Comparison of ENCODE assay signal across 9 cellular contexts in the genomic region with DNA sequence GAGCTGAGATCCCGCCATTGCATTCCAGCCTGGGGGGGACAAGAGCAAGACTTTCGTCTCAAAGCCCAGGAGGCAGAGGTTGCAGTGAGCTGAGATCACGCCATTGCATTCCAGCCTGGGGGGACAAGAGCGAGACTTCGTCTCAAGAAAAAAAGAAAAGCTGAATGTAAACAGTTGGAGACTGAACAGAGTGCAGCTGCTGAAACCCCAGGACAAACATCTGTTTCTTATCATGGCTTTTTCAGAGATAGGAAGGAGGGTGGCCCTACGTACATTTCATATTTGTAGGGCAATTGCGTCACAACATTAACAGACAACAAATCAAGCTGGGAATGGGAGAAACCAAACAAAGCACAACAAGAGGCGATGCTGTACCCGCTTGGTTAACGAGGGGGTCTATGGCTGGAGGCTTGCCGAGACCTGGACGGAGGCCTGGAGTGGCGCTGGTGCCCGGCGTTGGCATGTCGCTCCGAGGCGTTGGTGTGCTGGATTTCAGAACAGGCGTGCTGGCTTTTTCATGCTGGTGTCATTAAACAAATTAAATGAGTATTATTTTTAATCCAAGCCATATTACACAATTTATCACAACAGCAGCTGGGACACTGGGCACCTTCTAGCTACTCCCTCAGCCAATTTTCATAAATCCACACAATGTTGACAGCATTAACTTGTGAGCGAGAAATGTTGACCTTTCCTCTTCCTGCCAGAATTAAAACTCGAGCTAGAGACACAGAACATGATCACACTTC.
A peak's percentile ranks its signal among the peaks of the same experiment; 100 is the strongest.
DNase-seq lines count a peak whose midpoint lies in the region; ATAC-seq and TF ChIP-seq lines count a peak whose summit lies in the region.
"Had no signal": no experiment of that assay in that cellular context is flagged by ENCODE, and none has a peak within 500 bp of the region (broad histone marks: within the 10 kb centered on the region; RNA-seq: fewer than 3 reads in every experiment).

No MANE protein-coding gene starts in this region.

- H2AK5ac ChIP-seq in mesenchymal stem cell (ENCODE audit: low read length, severe bottlenecking) = no peak overlapping the region

- no peaks in the 10 kb centered on the region for H3K79me2 ChIP-seq in Karpas-422 (ENCODE audit: low read length)

- H2BK120ac ChIP-seq in mesenchymal stem cell (ENCODE audit: low read depth, low read length) = no peak overlapping the region

- peaks cover 21% of the 10 kb centered on the region for H3K36me3 ChIP-seq in SJSA1
- H3K36me3 ChIP-seq in esophagus squamous epithelium = peaks cover 0 to 94% (median 5%) of the 10 kb centered on the region in 3 donors
- peaks cover 38 to 56% of the 10 kb centered on the region in 2 experiments for H3K36me3 ChIP-seq in mesenchymal stem cell (ENCODE audit: control insufficient read depth in 1 of 2, insufficient read depth in 2 of 2, low read depth in 1 of 2, low read length in 2 of 2)
- peaks cover 0 to 69% (median 18%) of the 10 kb centered on the region in 4 donors for H3K36me3 ChIP-seq in upper lobe of left lung
- H3K36me3 ChIP-seq in Karpas-422 (ENCODE audit: insufficient read depth, low read length) = no peaks in the 10 kb centered on the region

- H3K27me3 ChIP-seq in SJSA1 (replicated peaks) = no peaks in the 10 kb centered on the region
- H3K27me3 ChIP-seq in esophagus squamous epithelium = no peaks in the 10 kb centered on the region
- H3K27me3 ChIP-seq in mesenchymal stem cell (ENCODE audit: control insufficient read depth in 1 of 2, insufficient read depth in 1 of 2, low read length in 2 of 2) = no peaks in the 10 kb centered on the region
- no peaks in the 10 kb centered on the region for H3K27me3 ChIP-seq in upper lobe of left lung
- no peaks in the 10 kb centered on the region for H3K27me3 ChIP-seq in Karpas-422 (ENCODE audit: low read length)

- DNase-seq in SJSA1 (ENCODE audit: low read depth in 1 of 2, low spot score in 2 of 2) (peak; percentile 66 to 89), esophagus squamous epithelium (lab: John Stamatoyannopoulos, UW) (no peak), mesenchymal stem cell (peak; percentile 97), upper lobe of left lung (peak in 1 of 2 donors; percentile 87), Karpas-422 (no peak), SIG-M5 treated with dmso at 0.1 percent for 504 hours (lab: John Stamatoyannopoulos, UW; ENCODE audit: unreplicated experiment) (no peak), CD1c-positive myeloid dendritic cell (ENCODE audit: extremely low spot score) (no peak)
- DNase-seq: NCI-H2029 had no signal

- H3K9me3 ChIP-seq in SJSA1 (replicated peaks) (no peaks in the 10 kb centered on the region), esophagus squamous epithelium (no peaks in the 10 kb centered on the region), mesenchymal stem cell (ENCODE audit: control insufficient read depth, low read length) (no peaks in the 10 kb centered on the region), upper lobe of left lung (no peaks in the 10 kb centered on the region), Karpas-422 (ENCODE audit: low read length) (peaks cover 14% of the 10 kb centered on the region)

- no peak for TF ChIP-seq CTCF in esophagus squamous epithelium (IDR thresholded peaks at IDR 0.05)
- TF ChIP-seq CTCF in upper lobe of left lung (IDR thresholded peaks at IDR 0.05) = no peak

- H2BK12ac ChIP-seq in mesenchymal stem cell (ENCODE audit: low read length in 2 of 2) = peak overlapping the region in 1 of 2 experiments; percentile 40

- intact Hi-C loops in esophagus squamous epithelium (cut with DNase I) = no loop called here

- H3K9ac ChIP-seq in mesenchymal stem cell (ENCODE audit: low read length) = peak overlapping the region; percentile 76
- no peak overlapping the region for H3K9ac ChIP-seq in Karpas-422 (ENCODE audit: low read length)

- H3K4me3 ChIP-seq in SJSA1 (no peak overlapping the region), esophagus squamous epithelium (peak overlapping the region in 1 of 4 donors; percentile 21), mesenchymal stem cell (ENCODE audit: insufficient read depth in 1 of 2, low read depth in 1 of 2, low read length in 2 of 2) (peak overlapping the region in 1 of 2 experiments; percentile 64), upper lobe of left lung (no peak overlapping the region), Karpas-422 (ENCODE audit: low read length) (no peak overlapping the region)

- H3K9me2 ChIP-seq in Karpas-422 (replicated peaks; ENCODE audit: insufficient read depth, low read length) = no peaks in the 10 kb centered on the region

- peak overlapping the region in 1 of 2 experiments; percentile 9 for H3K4ac ChIP-seq in mesenchymal stem cell (ENCODE audit: low read depth in 1 of 2, low read length in 2 of 2)

- peak overlapping the region; percentile 79 for H3K27ac ChIP-seq in SJSA1
- H3K27ac ChIP-seq in esophagus squamous epithelium = peak overlapping the region; percentile 65 to 89 (median 74)
- H3K27ac ChIP-seq in mesenchymal stem cell (ENCODE audit: low read length, poor library complexity, severe bottlenecking) = no peak overlapping the region
- peak overlapping the region in 3 of 4 donors; percentile 56 to 64 (median 59) for H3K27ac ChIP-seq in upper lobe of left lung
- H3K27ac ChIP-seq in Karpas-422 (ENCODE audit: low read length) = no peak overlapping the region

- no peak overlapping the region for H2BK5ac ChIP-seq in mesenchymal stem cell (ENCODE audit: low read depth, low read length, poor library complexity, severe bottlenecking)

- no peaks in the 10 kb centered on the region for H4K20me1 ChIP-seq in Karpas-422 (ENCODE audit: insufficient read depth, low read depth, low read length)

- H4K8ac ChIP-seq in mesenchymal stem cell (ENCODE audit: low read length) = no peak overlapping the region

- no peak overlapping the region for H3K14ac ChIP-seq in mesenchymal stem cell (ENCODE audit: low read length in 2 of 2)

- H3K23ac ChIP-seq in mesenchymal stem cell (ENCODE audit: low read length in 2 of 2) = no peak overlapping the region

- ATAC-seq in upper lobe of left lung (ENCODE audit: low FRiP score in 2 of 2) = peak; percentile 65 to 78
- no peak for ATAC-seq in GM21423 (IDR thresholded peaks at IDR 0.05; ENCODE audit: unreplicated experiment)

- no peak for TF ChIP-seq EP300 in upper lobe of left lung (IDR thresholded peaks at IDR 0.05)

- no peak for TF ChIP-seq POLR2A in esophagus squamous epithelium (IDR thresholded peaks at IDR 0.05)
- no peak for TF ChIP-seq POLR2A in upper lobe of left lung (IDR thresholded peaks at IDR 0.05)

- no peak overlapping the region for H4K91ac ChIP-seq in mesenchymal stem cell (ENCODE audit: low read length)

- H3K4me2 ChIP-seq in mesenchymal stem cell (ENCODE audit: low read length, poor library complexity, severe bottlenecking) (no peak overlapping the region), Karpas-422 (ENCODE audit: low read depth, low read length, poor library complexity, severe bottlenecking) (no peak overlapping the region)

- no peak overlapping the region for H2AFZ ChIP-seq in mesenchymal stem cell (ENCODE audit: low read depth, low read length)
- no peak overlapping the region for H2AFZ ChIP-seq in Karpas-422 (ENCODE audit: low read length)

- H3K4me1 ChIP-seq in SJSA1 (replicated peaks) (peaks cover 29% of the 10 kb centered on the region), esophagus squamous epithelium (peaks cover 0 to 12% (median 0%) of the 10 kb centered on the region in 3 donors), mesenchymal stem cell (ENCODE audit: control insufficient read depth, insufficient read depth, low read depth, low read length) (no peaks in the 10 kb centered on the region), upper lobe of left lung (peaks cover 5 to 10% (median 8%) of the 10 kb centered on the region in 4 donors), Karpas-422 (ENCODE audit: low read length) (no peaks in the 10 kb centered on the region)

- peaks cover 3% of the 10 kb centered on the region for H3K79me1 ChIP-seq in mesenchymal stem cell (replicated peaks; ENCODE audit: low read length, poor library complexity, severe bottlenecking)

- whole genome bisulfite sequencing in esophagus squamous epithelium, 2 donors = 64 to 83% methylated on average over 20 of the region's 21 CpGs
- WGBS in mesenchymal stem cell = 39% methylated on average over 15 of the region's 21 CpGs
- 74 to 84% methylated on average over 21 of the region's 21 CpGs for WGBS in upper lobe of left lung, 2 donors

- H2BK15ac ChIP-seq in mesenchymal stem cell (ENCODE audit: low read depth, poor library complexity, severe bottlenecking) = no peak overlapping the region

- H3K18ac ChIP-seq in mesenchymal stem cell (ENCODE audit: low read depth in 1 of 2, low read length in 2 of 2) = peak overlapping the region in 1 of 2 experiments; percentile 62

Comparison
In these comparisons a context has a peak if more than half of its experiments do, and no peak if none do; other contexts are left out.
1. DNase-seq: peak in SJSA1 (2 of 2) and mesenchymal stem cell (single experiment); none in esophagus squamous epithelium (single experiment), Karpas-422 (single experiment), SIG-M5 treated with dmso at 0.1 percent for 504 hours (single experiment) and CD1c-positive myeloid dendritic cell (single experiment).
2. H3K27ac ChIP-seq: peak in SJSA1 (single experiment), esophagus squamous epithelium (4 of 4) and upper lobe of left lung (3 of 4); none in mesenchymal stem cell (single experiment) and Karpas-422 (single experiment).